In genomic region chr18:10270160-10270571, GRCh38 we compare ENCODE assay signal across 12 cellular contexts.
DNase-seq lines count a peak whose midpoint lies in the region; ATAC-seq and TF ChIP-seq lines count a peak whose summit lies in the region.
"Had no signal": no experiment of that assay in that cellular context is flagged by ENCODE, and none has a peak within 500 bp of the region (broad histone marks: within the 10 kb centered on the region; RNA-seq: fewer than 3 reads in every experiment).

No MANE protein-coding gene starts in this region.

- peak overlapping the region; percentile 29 for H3K56ac ChIP-seq in mesendoderm (ENCODE audit: low read length)

- ATAC-seq in HG03108 (IDR thresholded peaks at IDR 0.05; ENCODE audit: unreplicated experiment) (no peak), GM18502 (IDR thresholded peaks at IDR 0.05; ENCODE audit: poor library complexity, unreplicated experiment) (no peak)
- ATAC-seq in stimulated activated naive CD8-positive, alpha-beta T cell treated with anti-CD3 and anti-CD28 coated beads, Interleukin-15, Interleukin-2, amounts not matched to agents 100 U/mL and 50 U/mL, for 24 hours = no peak
- ATAC-seq: GM12878, Panc1 had no signal

- DNase-seq in astrocyte of the cerebellum (ENCODE audit: low read depth) (peak; percentile 18), fibroblast of pulmonary artery (ENCODE audit: low read depth) (peak; percentile 82), mesendoderm (no peak), tibial nerve (ENCODE audit: low spot score in 2 of 2) (peak; percentile 31 to 48)
- DNase-seq in stimulated activated naive CD8-positive, alpha-beta T cell treated with anti-CD3 and anti-CD28 coated beads, Interleukin-15, Interleukin-2, amounts not matched to agents 100 U/mL and 50 U/mL, for 24 hours = no peak
- DNase-seq: hippocampal formation; NCI-H1694 treated with DMSO at 0.1 percent for 48 hours; stimulated activated CD4-positive, alpha-beta T cell treated with anti-CD3 and anti-CD28 coated beads, Interleukin-1b, Interleukin-23, amount 100 ng/mL, for 48 hours had no signal

- no peaks in the 10 kb centered on the region for H3K9me3 ChIP-seq in tibial nerve

- no peak overlapping the region for H2AK5ac ChIP-seq in mesendoderm (ENCODE audit: low read length)

- no peak overlapping the region for H4K5ac ChIP-seq in mesendoderm (ENCODE audit: low read length)

- no CpG with 5 or more reads among the region's 8 CpGs for WGBS in mesendoderm (ENCODE audit: extremely low coverage, insufficient coverage, low lambda C conversion rate)
- WGBS in tibial nerve, 2 donors = 12 to 19% methylated on average over 8 of the region's 8 CpGs

- peak in 1 of 2 donors; percentile 57 for TF ChIP-seq EP300 in tibial nerve (IDR thresholded peaks at IDR 0.05)

- H3K4me3 ChIP-seq in astrocyte of the cerebellum (ENCODE audit: low read depth, low read length) (no peak overlapping the region), fibroblast of pulmonary artery (replicated peaks; ENCODE audit: low read depth, low read length) (no peak overlapping the region), mesendoderm (ENCODE audit: low read length) (no peak overlapping the region), tibial nerve (no peak overlapping the region)
- H3K4me3 ChIP-seq: GM12878 had no signal

- H3K36me3 ChIP-seq in mesendoderm (ENCODE audit: control insufficient read depth, insufficient read depth, low read length) = no peaks in the 10 kb centered on the region
- no peaks in the 10 kb centered on the region for H3K36me3 ChIP-seq in tibial nerve

- H3K4ac ChIP-seq in mesendoderm (ENCODE audit: low read depth, low read length) = no peak overlapping the region

- in situ Hi-C loops in astrocyte of the cerebellum (cut with HindIII; ENCODE audit: low sequenced_read_pairs) = no loop called here

- H3K4me2 ChIP-seq in mesendoderm (ENCODE audit: low read length) = no peak overlapping the region

- no peak overlapping the region for H3K9ac ChIP-seq in mesendoderm (ENCODE audit: low read length)

- no peak overlapping the region for H2BK120ac ChIP-seq in mesendoderm (ENCODE audit: low read depth, low read length)

- H2BK15ac ChIP-seq in mesendoderm (replicated peaks; ENCODE audit: low read depth) = no peak overlapping the region

- no peak overlapping the region for H4K8ac ChIP-seq in mesendoderm (ENCODE audit: low read depth, low read length)

- H3K79me2 ChIP-seq in mesendoderm (ENCODE audit: control insufficient read depth, insufficient read depth, low read length) = no peaks in the 10 kb centered on the region

- no peaks in the 10 kb centered on the region for H3K79me1 ChIP-seq in mesendoderm (ENCODE audit: low read length)

- TF ChIP-seq POLR2A in tibial nerve (IDR thresholded peaks at IDR 0.05) = no peak

- H3K18ac ChIP-seq in mesendoderm (ENCODE audit: low read length) = no peak overlapping the region

- H3K27ac ChIP-seq in mesendoderm (ENCODE audit: low read depth, low read length) (peak overlapping the region; percentile 7), tibial nerve (peak overlapping the region; percentile 0 to 75 (median 28))

- no peak for TF ChIP-seq CTCF in astrocyte of the cerebellum (IDR thresholded peaks at IDR 0.05; ENCODE audit: low read depth, low read length, missing control alignments)
- no peak for TF ChIP-seq CTCF in fibroblast of pulmonary artery (IDR thresholded peaks at IDR 0.05; ENCODE audit: low read length, missing control alignments)
- TF ChIP-seq CTCF in tibial nerve (IDR thresholded peaks at IDR 0.05) = no peak

- H3K4me1 ChIP-seq in mesendoderm (ENCODE audit: control insufficient read depth, low read depth, low read length) (no peaks in the 10 kb centered on the region), tibial nerve (peaks cover 0 to 24% (median 12%) of the 10 kb centered on the region in 4 donors)

- no peak overlapping the region for H3K23ac ChIP-seq in mesendoderm (ENCODE audit: low read length)

- no peak overlapping the region for H2BK5ac ChIP-seq in mesendoderm (ENCODE audit: low read length)

- H3K27me3 ChIP-seq in mesendoderm (ENCODE audit: insufficient read depth, low read length, poor library complexity) = no peaks in the 10 kb centered on the region
- no peaks in the 10 kb centered on the region for H3K27me3 ChIP-seq in tibial nerve

Comparison
In these comparisons a context has a peak if more than half of its experiments do, and no peak if none do; other contexts are left out.
1. DNase-seq: peak in astrocyte of the cerebellum (single experiment), fibroblast of pulmonary artery (single experiment) and tibial nerve (2 of 2); none in mesendoderm (single experiment) and stimulated activated naive CD8-positive, alpha-beta T cell treated with anti-CD3 and anti-CD28 coated beads, Interleukin-15, Interleukin-2, amounts not matched to agents 100 U/mL and 50 U/mL, for 24 hours (single experiment).